In genomic region chr15:86610038-86610437, GRCh38 we compare ENCODE assay signal across 25 cellular contexts.
"Had no signal": no experiment of that assay in that cellular context is flagged by ENCODE, and none has a peak within 500 bp of the region (broad histone marks: within the 10 kb centered on the region; RNA-seq: fewer than 3 reads in every experiment).

No MANE protein-coding gene starts in this region.

- ATAC-seq: Panc1 had no signal

- H3K27me3 Mint-ChIP-seq: activated naive CD8-positive, alpha-beta T cell; IgD-negative memory B cell had no signal

- H3K27ac Mint-ChIP-seq: activated naive CD4-positive, alpha-beta T cell treated with anti-CD3 and anti-CD28 coated beads for 36 hours; activated naive CD8-positive, alpha-beta T cell; IgD-negative memory B cell had no signal

- H3K36me3 Mint-ChIP-seq: IgD-negative memory B cell had no signal

- H3K4me3 Mint-ChIP-seq: activated naive CD4-positive, alpha-beta T cell treated with anti-CD3 and anti-CD28 coated beads for 36 hours; activated naive CD8-positive, alpha-beta T cell; activated T-helper 1 cell treated with anti-CD3 and anti-CD28 coated beads, Interleukin-12 subunit alpha, Interleukin-12 subunit beta, Interleukin-2, Interleukin-4 antibody, amounts not matched to agents 30 ng/mL and 10 ng/mL and 1 ng/mL, durations not matched to agents 14 hours and 24 hours and 36 hours; IgD-negative memory B cell had no signal

- DNase-seq: activated CD4-positive, alpha-beta T cell treated with anti-CD3 and anti-CD28 coated beads for 1 hour; activated CD8-positive, alpha-beta memory T cell treated with anti-CD3 and anti-CD28 coated beads for 24 hours; activated gamma-delta T cell; activated naive CD4-positive, alpha-beta T cell treated with anti-CD3 and anti-CD28 coated beads for 36 hours; adrenal gland; aorta; caudate nucleus; KG1; NCI-H1048; NCI-H146; NCI-H187 treated with DMSO at 0.1 percent for 48 hours; NCI-H2081 treated with DMSO at 0.1 percent for 48 hours; NCI-H2171; NCI-H2227 treated with DMSO at 0.1 percent for 48 hours; NCI-H446 treated with DMSO at 0.1 percent for 48 hours; NCI-H526; NCI-H774; OCI-M1; Right ventricle myocardium superior; SJCRH30; SK-N-SH had no signal

- H3K9me3 Mint-ChIP-seq: activated T-helper 1 cell treated with anti-CD3 and anti-CD28 coated beads, Interleukin-12 subunit alpha, Interleukin-12 subunit beta, Interleukin-2, Interleukin-4 antibody, amounts not matched to agents 30 ng/mL and 10 ng/mL and 1 ng/mL, durations not matched to agents 14 hours and 24 hours and 36 hours had no signal
